ENCODE assay signal across 1 cellular context in the genomic region with DNA sequence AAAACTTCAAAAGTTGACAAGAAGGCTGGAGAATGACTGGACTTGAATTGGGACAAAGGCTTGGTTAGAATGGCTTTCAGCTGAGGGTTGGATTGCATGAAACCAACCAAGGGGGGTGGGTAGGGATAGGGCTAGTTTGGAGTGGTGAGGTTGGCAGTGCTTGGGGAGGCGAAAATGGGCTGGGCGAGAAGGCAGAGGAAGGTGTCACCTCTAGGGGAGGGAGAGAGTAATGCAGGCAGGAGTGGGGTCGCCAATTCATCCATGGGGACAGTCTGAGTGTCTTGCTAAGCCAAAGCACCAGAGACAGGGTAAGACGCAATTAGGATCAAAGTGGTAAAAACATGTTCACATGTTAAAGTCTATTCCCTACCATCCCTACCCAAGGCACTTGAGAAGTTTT.
TF ChIP-seq lines count a peak whose summit lies in the region.

No MANE protein-coding gene starts in this region.

TF ChIP-seq in A549, 52 proteins besides CTCF, POLR2A, EP300 and RAD21 (continued from another document):
- TF ChIP-seq, protein P1, sequence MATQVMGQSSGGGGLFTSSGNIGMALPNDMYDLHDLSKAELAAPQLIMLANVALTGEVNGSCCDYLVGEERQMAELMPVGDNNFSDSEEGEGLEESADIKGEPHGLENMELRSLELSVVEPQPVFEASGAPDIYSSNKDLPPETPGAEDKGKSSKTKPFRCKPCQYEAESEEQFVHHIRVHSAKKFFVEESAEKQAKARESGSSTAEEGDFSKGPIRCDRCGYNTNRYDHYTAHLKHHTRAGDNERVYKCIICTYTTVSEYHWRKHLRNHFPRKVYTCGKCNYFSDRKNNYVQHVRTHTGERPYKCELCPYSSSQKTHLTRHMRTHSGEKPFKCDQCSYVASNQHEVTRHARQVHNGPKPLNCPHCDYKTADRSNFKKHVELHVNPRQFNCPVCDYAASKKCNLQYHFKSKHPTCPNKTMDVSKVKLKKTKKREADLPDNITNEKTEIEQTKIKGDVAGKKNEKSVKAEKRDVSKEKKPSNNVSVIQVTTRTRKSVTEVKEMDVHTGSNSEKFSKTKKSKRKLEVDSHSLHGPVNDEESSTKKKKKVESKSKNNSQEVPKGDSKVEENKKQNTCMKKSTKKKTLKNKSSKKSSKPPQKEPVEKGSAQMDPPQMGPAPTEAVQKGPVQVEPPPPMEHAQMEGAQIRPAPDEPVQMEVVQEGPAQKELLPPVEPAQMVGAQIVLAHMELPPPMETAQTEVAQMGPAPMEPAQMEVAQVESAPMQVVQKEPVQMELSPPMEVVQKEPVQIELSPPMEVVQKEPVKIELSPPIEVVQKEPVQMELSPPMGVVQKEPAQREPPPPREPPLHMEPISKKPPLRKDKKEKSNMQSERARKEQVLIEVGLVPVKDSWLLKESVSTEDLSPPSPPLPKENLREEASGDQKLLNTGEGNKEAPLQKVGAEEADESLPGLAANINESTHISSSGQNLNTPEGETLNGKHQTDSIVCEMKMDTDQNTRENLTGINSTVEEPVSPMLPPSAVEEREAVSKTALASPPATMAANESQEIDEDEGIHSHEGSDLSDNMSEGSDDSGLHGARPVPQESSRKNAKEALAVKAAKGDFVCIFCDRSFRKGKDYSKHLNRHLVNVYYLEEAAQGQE (IDR thresholded peaks at IDR 0.05): no peak
- TF ChIP-seq, protein P2, sequence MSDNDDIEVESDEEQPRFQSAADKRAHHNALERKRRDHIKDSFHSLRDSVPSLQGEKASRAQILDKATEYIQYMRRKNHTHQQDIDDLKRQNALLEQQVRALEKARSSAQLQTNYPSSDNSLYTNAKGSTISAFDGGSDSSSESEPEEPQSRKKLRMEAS (IDR thresholded peaks at IDR 0.05): no peak
- TF ChIP-seq HEYL (CRISPR knock-in tag; IDR thresholded peaks at IDR 0.05): no peak
- no peak for TF ChIP-seq TP53 (CRISPR knock-in tag; IDR thresholded peaks at IDR 0.05)
